In the genomic region with DNA sequence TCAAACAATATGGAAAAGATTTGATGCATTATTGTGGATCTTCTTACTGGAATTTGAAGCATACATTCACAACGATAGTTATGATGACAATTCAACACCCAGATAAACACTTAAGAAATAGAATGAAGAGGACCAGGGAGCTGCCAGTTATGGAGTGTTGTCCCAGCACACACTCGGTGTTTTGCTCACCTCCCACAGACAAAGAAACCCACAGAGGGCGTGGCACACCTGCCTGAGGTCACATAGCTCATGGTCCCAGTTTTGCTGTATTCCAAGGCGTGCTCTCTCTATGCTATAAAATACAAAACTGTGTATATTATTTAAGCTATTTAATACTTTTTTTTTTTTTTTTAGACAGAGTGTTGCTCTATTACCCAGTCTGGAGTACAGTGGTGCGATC, we compare ENCODE assay signal across 18 cellular contexts.
"Had no signal": no experiment of that assay in that cellular context is flagged by ENCODE, and none has a peak within 500 bp of the region (broad histone marks: within the 10 kb centered on the region; RNA-seq: fewer than 3 reads in every experiment).

No MANE protein-coding gene starts in this region.

- DNase-seq: activated CD4-positive, alpha-beta T cell treated with anti-CD3 and anti-CD28 coated beads, Interleukin-2, amount 50 U/mL, for 4 hours; activated CD8-positive, alpha-beta memory T cell treated with anti-CD3 and anti-CD28 coated beads for 24 hours; activated CD8-positive, alpha-beta memory T cell treated with anti-CD3 and anti-CD28 coated beads, Interleukin-2, amount 50 U/mL, for 4 hours; activated naive CD4-positive, alpha-beta T cell treated with anti-CD3 and anti-CD28 coated beads for 36 hours; activated naive CD8-positive, alpha-beta T cell treated with anti-CD3 and anti-CD28 coated beads, Interleukin-2, amount 10 ng/mL, durations not matched to agents 7 days and 5 days; activated T-cell treated with anti-CD3 and anti-CD28 coated beads, Interleukin-2, amount 50 U/mL, for 48 hours; amniotic stem cell; cerebellar nuclear complex; head of caudate nucleus; hypothalamus; left ventricle myocardium superior; retina; stimulated activated CD4-positive, alpha-beta T cell treated with anti-CD3 and anti-CD28 coated beads, Interleukin-2, amount 100 ng/mL, for 48 hours; stimulated activated naive CD8-positive, alpha-beta T cell treated with anti-CD3 and anti-CD28 coated beads, Interleukin-15, Interleukin-2, amounts not matched to agents 100 U/mL and 50 U/mL, for 24 hours; T-helper 9 cell had no signal

- ATAC-seq: left ventricle myocardium superior; natural killer cell treated with Interleukin-12 subunit alpha and Interleukin-12 subunit beta and Interleukin-15 and Interleukin-18, amount 100 ng/mL, for 72 hours; stimulated activated naive CD8-positive, alpha-beta T cell treated with anti-CD3 and anti-CD28 coated beads, Interleukin-15, Interleukin-2, amounts not matched to agents 100 U/mL and 50 U/mL, for 24 hours had no signal

- H3K27ac Mint-ChIP-seq: activated naive CD4-positive, alpha-beta T cell treated with anti-CD3 and anti-CD28 coated beads for 36 hours; activated naive CD8-positive, alpha-beta T cell treated with anti-CD3 and anti-CD28 coated beads, Interleukin-2, amount 10 ng/mL, durations not matched to agents 7 days and 5 days; memory B cell; natural killer cell treated with Interleukin-12 subunit alpha and Interleukin-12 subunit beta and Interleukin-15 and Interleukin-18, amount 100 ng/mL, for 72 hours; progenitor cell of endocrine pancreas had no signal

- H3K4me3 Mint-ChIP-seq: activated naive CD4-positive, alpha-beta T cell treated with anti-CD3 and anti-CD28 coated beads for 36 hours; activated naive CD8-positive, alpha-beta T cell treated with anti-CD3 and anti-CD28 coated beads, Interleukin-2, amount 10 ng/mL, durations not matched to agents 7 days and 5 days; memory B cell; natural killer cell treated with Interleukin-12 subunit alpha and Interleukin-12 subunit beta and Interleukin-15 and Interleukin-18, amount 100 ng/mL, for 72 hours had no signal

- H3K9me3 Mint-ChIP-seq: activated naive CD4-positive, alpha-beta T cell treated with anti-CD3 and anti-CD28 coated beads for 36 hours; activated naive CD8-positive, alpha-beta T cell treated with anti-CD3 and anti-CD28 coated beads, Interleukin-2, amount 10 ng/mL, durations not matched to agents 7 days and 5 days; natural killer cell treated with Interleukin-12 subunit alpha and Interleukin-12 subunit beta and Interleukin-15 and Interleukin-18, amount 100 ng/mL, for 72 hours had no signal

- H3K4me1 Mint-ChIP-seq: activated naive CD8-positive, alpha-beta T cell treated with anti-CD3 and anti-CD28 coated beads, Interleukin-2, amount 10 ng/mL, durations not matched to agents 7 days and 5 days had no signal

- H3K36me3 Mint-ChIP-seq: activated naive CD8-positive, alpha-beta T cell treated with anti-CD3 and anti-CD28 coated beads, Interleukin-2, amount 10 ng/mL, durations not matched to agents 7 days and 5 days; memory B cell; natural killer cell treated with Interleukin-12 subunit alpha and Interleukin-12 subunit beta and Interleukin-15 and Interleukin-18, amount 100 ng/mL, for 72 hours had no signal
